1 cellular context compared by ENCODE assay signal in the genomic region with DNA sequence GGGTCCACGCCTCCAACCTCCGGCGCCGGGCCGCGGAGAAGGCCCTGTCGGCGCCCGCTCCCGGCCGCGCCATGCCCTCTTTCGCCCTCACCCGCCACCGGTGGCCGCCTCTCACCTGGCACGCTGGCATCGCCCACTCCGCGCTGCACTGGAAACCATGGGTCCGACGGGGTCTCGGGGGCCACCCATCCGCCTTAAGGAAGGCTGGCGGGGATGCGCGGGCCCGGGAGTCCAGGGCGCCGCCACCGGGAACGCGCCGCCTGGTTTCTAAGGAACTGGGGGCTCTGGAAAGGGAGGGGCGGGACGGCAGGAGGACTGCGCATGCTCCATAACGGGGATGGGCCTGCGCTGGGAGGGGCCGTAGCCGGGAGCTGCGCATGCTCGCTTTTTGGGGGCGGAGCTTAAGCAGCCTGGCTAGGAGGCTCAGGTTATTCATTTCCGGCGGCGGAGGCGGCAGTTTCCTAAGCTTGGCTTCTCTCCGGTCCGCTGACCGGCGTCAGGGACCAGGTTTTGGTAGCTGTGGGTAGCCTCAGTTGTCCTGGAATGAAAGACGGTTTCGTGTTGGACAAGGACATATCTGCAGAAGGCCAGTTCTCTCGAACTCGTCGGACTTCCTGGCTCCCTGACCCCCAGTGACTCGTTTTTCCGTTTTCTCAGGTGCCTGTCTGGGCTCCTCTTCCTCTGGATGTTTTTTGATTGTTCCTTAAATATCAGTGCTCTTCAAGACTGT.
A peak's percentile ranks its signal among the peaks of the same experiment; 100 is the strongest.
TF ChIP-seq lines count a peak whose summit lies in the region.

A gene with protein sequence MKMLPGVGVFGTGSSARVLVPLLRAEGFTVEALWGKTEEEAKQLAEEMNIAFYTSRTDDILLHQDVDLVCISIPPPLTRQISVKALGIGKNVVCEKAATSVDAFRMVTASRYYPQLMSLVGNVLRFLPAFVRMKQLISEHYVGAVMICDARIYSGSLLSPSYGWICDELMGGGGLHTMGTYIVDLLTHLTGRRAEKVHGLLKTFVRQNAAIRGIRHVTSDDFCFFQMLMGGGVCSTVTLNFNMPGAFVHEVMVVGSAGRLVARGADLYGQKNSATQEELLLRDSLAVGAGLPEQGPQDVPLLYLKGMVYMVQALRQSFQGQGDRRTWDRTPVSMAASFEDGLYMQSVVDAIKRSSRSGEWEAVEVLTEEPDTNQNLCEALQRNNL (minus strand): TSS at position 269 of the 730 bp plus-strand sequence. CDS start 33,601 bp downstream, outside the sequence.

TF ChIP-seq in HepG2, 621 proteins besides CTCF, POLR2A, EP300 and RAD21 (continued from another document and continues in another):
- TF ChIP-seq, protein P1, sequence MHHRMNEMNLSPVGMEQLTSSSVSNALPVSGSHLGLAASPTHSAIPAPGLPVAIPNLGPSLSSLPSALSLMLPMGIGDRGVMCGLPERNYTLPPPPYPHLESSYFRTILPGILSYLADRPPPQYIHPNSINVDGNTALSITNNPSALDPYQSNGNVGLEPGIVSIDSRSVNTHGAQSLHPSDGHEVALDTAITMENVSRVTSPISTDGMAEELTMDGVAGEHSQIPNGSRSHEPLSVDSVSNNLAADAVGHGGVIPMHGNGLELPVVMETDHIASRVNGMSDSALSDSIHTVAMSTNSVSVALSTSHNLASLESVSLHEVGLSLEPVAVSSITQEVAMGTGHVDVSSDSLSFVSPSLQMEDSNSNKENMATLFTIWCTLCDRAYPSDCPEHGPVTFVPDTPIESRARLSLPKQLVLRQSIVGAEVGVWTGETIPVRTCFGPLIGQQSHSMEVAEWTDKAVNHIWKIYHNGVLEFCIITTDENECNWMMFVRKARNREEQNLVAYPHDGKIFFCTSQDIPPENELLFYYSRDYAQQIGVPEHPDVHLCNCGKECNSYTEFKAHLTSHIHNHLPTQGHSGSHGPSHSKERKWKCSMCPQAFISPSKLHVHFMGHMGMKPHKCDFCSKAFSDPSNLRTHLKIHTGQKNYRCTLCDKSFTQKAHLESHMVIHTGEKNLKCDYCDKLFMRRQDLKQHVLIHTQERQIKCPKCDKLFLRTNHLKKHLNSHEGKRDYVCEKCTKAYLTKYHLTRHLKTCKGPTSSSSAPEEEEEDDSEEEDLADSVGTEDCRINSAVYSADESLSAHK (CRISPR knock-in tag; IDR thresholded peaks at IDR 0.05; ENCODE audit: borderline replicate concordance): no peak
- TF ChIP-seq ZNF883 (CRISPR knock-in tag; IDR thresholded peaks at IDR 0.05; ENCODE audit: not compliant biosample characterization) (peak; percentile 44), ISL2 (CRISPR knock-in tag; IDR thresholded peaks at IDR 0.05) (peak; percentile 34; the same call in 1 of the 2 replicates), NPAS2 (CRISPR knock-in tag; IDR thresholded peaks at IDR 0.05; ENCODE audit: borderline replicate concordance) (no peak), SMARCE1 (IDR thresholded peaks at IDR 0.05; ENCODE audit: borderline replicate concordance) (no peak), ZMYM3 (CRISPR knock-in tag; IDR thresholded peaks at IDR 0.05) (no peak; the same call in 1 of the 2 replicates), AGO2 (optimal IDR thresholded peaks at IDR 0.05; ENCODE audit: low read depth, low read length) (peak; percentile 78), ZNF615 (CRISPR knock-in tag; IDR thresholded peaks at IDR 0.05; ENCODE audit: borderline replicate concordance) (no peak), ZNF546 (CRISPR knock-in tag; conservative IDR thresholded peaks at IDR 0.05) (peak; percentile 90; the same call in 1 of the 2 replicates), ZNF33B (CRISPR knock-in tag; IDR thresholded peaks at IDR 0.05) (peak; percentile 84), MTF2 (CRISPR knock-in tag; IDR thresholded peaks at IDR 0.05; ENCODE audit: borderline replicate concordance) (no peak; the same call in 1 of the 2 replicates), BORCS8-MEF2B (CRISPR knock-in tag; IDR thresholded peaks at IDR 0.05) (peak; percentile 40), ZNF350 (CRISPR knock-in tag; IDR thresholded peaks at IDR 0.05; ENCODE audit: borderline replicate concordance, low read depth) (peak; percentile 46), MEIS2 (CRISPR knock-in tag; IDR thresholded peaks at IDR 0.05) (peak; percentile 64), HNRNPH1 (optimal IDR thresholded peaks at IDR 0.05; ENCODE audit: low read depth, low read length) (no peak), TARDBP (CRISPR knock-in tag; IDR thresholded peaks at IDR 0.05) (no peak; the same call in 1 of the 2 replicates), ZNF143 (CRISPR knock-in tag; IDR thresholded peaks at IDR 0.05) (no peak), ZNF598 (CRISPR knock-in tag; IDR thresholded peaks at IDR 0.05; ENCODE audit: borderline replicate concordance) (no peak), ZNF563 (CRISPR knock-in tag; IDR thresholded peaks at IDR 0.05) (peak; percentile 96; the same call in 1 of the 2 replicates), ZNF510 (CRISPR knock-in tag; IDR thresholded peaks at IDR 0.05; ENCODE audit: low read depth) (no peak), ZFP41 (CRISPR knock-in tag; IDR thresholded peaks at IDR 0.05; ENCODE audit: borderline replicate concordance) (no peak), YEATS2 (CRISPR knock-in tag; IDR thresholded peaks at IDR 0.05; ENCODE audit: borderline replicate concordance) (peak; percentile 77; the same call in 1 of the 2 replicates), WIZ (CRISPR knock-in tag; IDR thresholded peaks at IDR 0.05) (peak; percentile 13; the same call in 1 of the 2 replicates), ZNF619 (CRISPR knock-in tag; IDR thresholded peaks at IDR 0.05) (peak; percentile 61; the same call in 1 of the 2 replicates)
- TF ChIP-seq, protein P2, sequence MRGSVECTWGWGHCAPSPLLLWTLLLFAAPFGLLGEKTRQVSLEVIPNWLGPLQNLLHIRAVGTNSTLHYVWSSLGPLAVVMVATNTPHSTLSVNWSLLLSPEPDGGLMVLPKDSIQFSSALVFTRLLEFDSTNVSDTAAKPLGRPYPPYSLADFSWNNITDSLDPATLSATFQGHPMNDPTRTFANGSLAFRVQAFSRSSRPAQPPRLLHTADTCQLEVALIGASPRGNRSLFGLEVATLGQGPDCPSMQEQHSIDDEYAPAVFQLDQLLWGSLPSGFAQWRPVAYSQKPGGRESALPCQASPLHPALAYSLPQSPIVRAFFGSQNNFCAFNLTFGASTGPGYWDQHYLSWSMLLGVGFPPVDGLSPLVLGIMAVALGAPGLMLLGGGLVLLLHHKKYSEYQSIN (CRISPR knock-in tag; IDR thresholded peaks at IDR 0.05; ENCODE audit: borderline replicate concordance): no peak
- TF ChIP-seq, protein P3, sequence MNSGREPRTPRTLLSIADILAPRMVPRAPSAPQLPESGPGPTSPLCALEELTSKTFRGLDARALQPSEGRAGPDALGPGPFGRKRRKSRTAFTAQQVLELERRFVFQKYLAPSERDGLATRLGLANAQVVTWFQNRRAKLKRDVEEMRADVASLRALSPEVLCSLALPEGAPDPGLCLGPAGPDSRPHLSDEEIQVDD (CRISPR knock-in tag; IDR thresholded peaks at IDR 0.05; ENCODE audit: borderline replicate concordance): no peak; the same call in 1 of the 2 replicates
- TF ChIP-seq, protein P4, sequence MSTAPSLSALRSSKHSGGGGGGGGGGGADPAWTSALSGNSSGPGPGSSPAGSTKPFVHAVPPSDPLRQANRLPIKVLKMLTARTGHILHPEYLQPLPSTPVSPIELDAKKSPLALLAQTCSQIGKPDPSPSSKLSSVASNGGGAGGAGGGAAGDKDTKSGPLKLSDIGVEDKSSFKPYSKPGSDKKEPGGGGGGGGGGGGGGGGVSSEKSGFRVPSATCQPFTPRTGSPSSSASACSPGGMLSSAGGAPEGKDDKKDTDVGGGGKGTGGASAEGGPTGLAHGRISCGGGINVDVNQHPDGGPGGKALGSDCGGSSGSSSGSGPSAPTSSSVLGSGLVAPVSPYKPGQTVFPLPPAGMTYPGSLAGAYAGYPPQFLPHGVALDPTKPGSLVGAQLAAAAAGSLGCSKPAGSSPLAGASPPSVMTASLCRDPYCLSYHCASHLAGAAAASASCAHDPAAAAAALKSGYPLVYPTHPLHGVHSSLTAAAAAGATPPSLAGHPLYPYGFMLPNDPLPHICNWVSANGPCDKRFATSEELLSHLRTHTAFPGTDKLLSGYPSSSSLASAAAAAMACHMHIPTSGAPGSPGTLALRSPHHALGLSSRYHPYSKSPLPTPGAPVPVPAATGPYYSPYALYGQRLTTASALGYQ (CRISPR knock-in tag; IDR thresholded peaks at IDR 0.05): peak; percentile 59; the same call in 1 of the 2 replicates
- TF ChIP-seq, protein P5, sequence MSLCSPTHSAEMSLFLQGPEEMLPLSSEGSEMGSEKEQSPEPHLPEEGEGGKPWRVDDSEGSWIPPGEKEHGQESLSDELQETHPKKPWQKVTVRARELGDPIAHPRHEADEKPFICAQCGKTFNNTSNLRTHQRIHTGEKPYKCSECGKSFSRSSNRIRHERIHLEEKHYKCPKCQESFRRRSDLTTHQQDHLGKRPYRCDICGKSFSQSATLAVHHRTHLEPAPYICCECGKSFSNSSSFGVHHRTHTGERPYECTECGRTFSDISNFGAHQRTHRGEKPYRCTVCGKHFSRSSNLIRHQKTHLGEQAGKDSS (CRISPR knock-in tag; IDR thresholded peaks at IDR 0.05; ENCODE audit: borderline replicate concordance, low read depth): no peak; the same call in 1 of the 2 replicates
- TF ChIP-seq, protein P6, sequence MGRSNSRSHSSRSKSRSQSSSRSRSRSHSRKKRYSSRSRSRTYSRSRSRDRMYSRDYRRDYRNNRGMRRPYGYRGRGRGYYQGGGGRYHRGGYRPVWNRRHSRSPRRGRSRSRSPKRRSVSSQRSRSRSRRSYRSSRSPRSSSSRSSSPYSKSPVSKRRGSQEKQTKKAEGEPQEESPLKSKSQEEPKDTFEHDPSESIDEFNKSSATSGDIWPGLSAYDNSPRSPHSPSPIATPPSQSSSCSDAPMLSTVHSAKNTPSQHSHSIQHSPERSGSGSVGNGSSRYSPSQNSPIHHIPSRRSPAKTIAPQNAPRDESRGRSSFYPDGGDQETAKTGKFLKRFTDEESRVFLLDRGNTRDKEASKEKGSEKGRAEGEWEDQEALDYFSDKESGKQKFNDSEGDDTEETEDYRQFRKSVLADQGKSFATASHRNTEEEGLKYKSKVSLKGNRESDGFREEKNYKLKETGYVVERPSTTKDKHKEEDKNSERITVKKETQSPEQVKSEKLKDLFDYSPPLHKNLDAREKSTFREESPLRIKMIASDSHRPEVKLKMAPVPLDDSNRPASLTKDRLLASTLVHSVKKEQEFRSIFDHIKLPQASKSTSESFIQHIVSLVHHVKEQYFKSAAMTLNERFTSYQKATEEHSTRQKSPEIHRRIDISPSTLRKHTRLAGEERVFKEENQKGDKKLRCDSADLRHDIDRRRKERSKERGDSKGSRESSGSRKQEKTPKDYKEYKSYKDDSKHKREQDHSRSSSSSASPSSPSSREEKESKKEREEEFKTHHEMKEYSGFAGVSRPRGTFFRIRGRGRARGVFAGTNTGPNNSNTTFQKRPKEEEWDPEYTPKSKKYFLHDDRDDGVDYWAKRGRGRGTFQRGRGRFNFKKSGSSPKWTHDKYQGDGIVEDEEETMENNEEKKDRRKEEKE (IDR thresholded peaks at IDR 0.05): no peak
- TF ChIP-seq, protein P7, sequence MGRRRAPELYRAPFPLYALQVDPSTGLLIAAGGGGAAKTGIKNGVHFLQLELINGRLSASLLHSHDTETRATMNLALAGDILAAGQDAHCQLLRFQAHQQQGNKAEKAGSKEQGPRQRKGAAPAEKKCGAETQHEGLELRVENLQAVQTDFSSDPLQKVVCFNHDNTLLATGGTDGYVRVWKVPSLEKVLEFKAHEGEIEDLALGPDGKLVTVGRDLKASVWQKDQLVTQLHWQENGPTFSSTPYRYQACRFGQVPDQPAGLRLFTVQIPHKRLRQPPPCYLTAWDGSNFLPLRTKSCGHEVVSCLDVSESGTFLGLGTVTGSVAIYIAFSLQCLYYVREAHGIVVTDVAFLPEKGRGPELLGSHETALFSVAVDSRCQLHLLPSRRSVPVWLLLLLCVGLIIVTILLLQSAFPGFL (CRISPR knock-in tag; IDR thresholded peaks at IDR 0.05): 0 out of 2 replicates have a peak, but pooled peaks have one; percentile 37
- TF ChIP-seq, protein P8, sequence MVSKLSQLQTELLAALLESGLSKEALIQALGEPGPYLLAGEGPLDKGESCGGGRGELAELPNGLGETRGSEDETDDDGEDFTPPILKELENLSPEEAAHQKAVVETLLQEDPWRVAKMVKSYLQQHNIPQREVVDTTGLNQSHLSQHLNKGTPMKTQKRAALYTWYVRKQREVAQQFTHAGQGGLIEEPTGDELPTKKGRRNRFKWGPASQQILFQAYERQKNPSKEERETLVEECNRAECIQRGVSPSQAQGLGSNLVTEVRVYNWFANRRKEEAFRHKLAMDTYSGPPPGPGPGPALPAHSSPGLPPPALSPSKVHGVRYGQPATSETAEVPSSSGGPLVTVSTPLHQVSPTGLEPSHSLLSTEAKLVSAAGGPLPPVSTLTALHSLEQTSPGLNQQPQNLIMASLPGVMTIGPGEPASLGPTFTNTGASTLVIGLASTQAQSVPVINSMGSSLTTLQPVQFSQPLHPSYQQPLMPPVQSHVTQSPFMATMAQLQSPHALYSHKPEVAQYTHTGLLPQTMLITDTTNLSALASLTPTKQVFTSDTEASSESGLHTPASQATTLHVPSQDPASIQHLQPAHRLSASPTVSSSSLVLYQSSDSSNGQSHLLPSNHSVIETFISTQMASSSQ (IDR thresholded peaks at IDR 0.05; ENCODE audit: low read depth): no peak
- TF ChIP-seq, protein P8 (CRISPR knock-in tag; IDR thresholded peaks at IDR 0.05; ENCODE audit: borderline replicate concordance): no peak
- TF ChIP-seq, protein P9, sequence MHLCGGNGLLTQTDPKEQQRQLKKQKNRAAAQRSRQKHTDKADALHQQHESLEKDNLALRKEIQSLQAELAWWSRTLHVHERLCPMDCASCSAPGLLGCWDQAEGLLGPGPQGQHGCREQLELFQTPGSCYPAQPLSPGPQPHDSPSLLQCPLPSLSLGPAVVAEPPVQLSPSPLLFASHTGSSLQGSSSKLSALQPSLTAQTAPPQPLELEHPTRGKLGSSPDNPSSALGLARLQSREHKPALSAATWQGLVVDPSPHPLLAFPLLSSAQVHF (CRISPR knock-in tag; IDR thresholded peaks at IDR 0.05): no peak
- TF ChIP-seq, protein P10, sequence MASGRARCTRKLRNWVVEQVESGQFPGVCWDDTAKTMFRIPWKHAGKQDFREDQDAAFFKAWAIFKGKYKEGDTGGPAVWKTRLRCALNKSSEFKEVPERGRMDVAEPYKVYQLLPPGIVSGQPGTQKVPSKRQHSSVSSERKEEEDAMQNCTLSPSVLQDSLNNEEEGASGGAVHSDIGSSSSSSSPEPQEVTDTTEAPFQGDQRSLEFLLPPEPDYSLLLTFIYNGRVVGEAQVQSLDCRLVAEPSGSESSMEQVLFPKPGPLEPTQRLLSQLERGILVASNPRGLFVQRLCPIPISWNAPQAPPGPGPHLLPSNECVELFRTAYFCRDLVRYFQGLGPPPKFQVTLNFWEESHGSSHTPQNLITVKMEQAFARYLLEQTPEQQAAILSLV (CRISPR knock-in tag; IDR thresholded peaks at IDR 0.05; ENCODE audit: borderline replicate concordance): peak; percentile 87
